ENCODE assay signal across 10 cellular contexts in genomic region chr11:63868399-63869064, GRCh38. TPM values are rescaled to one million over a fixed set of nuclear protein-coding genes. Genes with fewer than 3 reads are reported as not detected.
DNase-seq lines count a peak whose midpoint lies in the region; ATAC-seq and TF ChIP-seq lines count a peak whose summit lies in the region.
"Had no signal": no experiment of that assay in that cellular context is flagged by ENCODE, and none has a peak within 500 bp of the region (broad histone marks: within the 10 kb centered on the region; RNA-seq: fewer than 3 reads in every experiment).

No MANE protein-coding gene starts in this region.

- H3K27me3 ChIP-seq in GM23248 (replicated peaks; ENCODE audit: insufficient read depth) (no peaks in the 10 kb centered on the region), BE2C (no peaks in the 10 kb centered on the region)

- peaks cover 6% of the 10 kb centered on the region; the same call in 1 of the 2 replicates for H4K20me1 ChIP-seq in GM23248 (ENCODE audit: insufficient read depth)

- no peak for TF ChIP-seq CTCF in AG10803 (conservative IDR thresholded peaks at IDR 0.05; ENCODE audit: low read length)
- TF ChIP-seq CTCF in mucosa of descending colon (IDR thresholded peaks at IDR 0.05): no peak
- no peak for TF ChIP-seq CTCF in BE2C (IDR thresholded peaks at IDR 0.05; ENCODE audit: low read depth, low read length)

- H3K4me3 ChIP-seq in AG10803 (ENCODE audit: low read length) (no peak overlapping the region), GM23248 (no peak overlapping the region), mucosa of descending colon (no peak overlapping the region), BE2C (ENCODE audit: low read depth, low read length) (no peak overlapping the region)

- peaks cover 5% of the 10 kb centered on the region for H3K36me3 Mint-ChIP-seq in activated naive CD8-positive, alpha-beta T cell treated with anti-CD3 and anti-CD28 coated beads, Interleukin-2, amount 50 U/mL, for 24 hours (ENCODE audit: low read depth)

- H3K4me1 Mint-ChIP-seq in activated naive CD8-positive, alpha-beta T cell treated with anti-CD3 and anti-CD28 coated beads, Interleukin-2, amount 50 U/mL, for 24 hours: peaks cover 84% of the 10 kb centered on the region

- H3F3A ChIP-seq in GM23248 (ENCODE audit: insufficient read depth): peaks cover 24% of the 10 kb centered on the region

- peak; percentile 29 for DNase-seq in AG10803 (ENCODE audit: low read depth)
- DNase-seq in GM23248: peak; percentile 25
- no peak for DNase-seq in activated naive CD8-positive, alpha-beta T cell treated with anti-CD3 and anti-CD28 coated beads, Interleukin-2, amount 50 U/mL, for 24 hours
- peak in 2 of 3 donors; percentile 18 to 33 for DNase-seq in mucosa of descending colon
- no peak for DNase-seq in ecto neural progenitor cell (ENCODE audit: low spot score)
- no peak for DNase-seq in BE2C
- DNase-seq: anterior cingulate cortex, NCI-H187 had no signal

- 37 to 39% methylated on average over 9 of the region's 9 CpGs for WGBS in GM23248 (ENCODE audit: low coverage in 1 of 2, low lambda C conversion rate in 2 of 2, missing lambda C conversion rate in 2 of 2), 2 experiments

- ATAC-seq in activated naive CD8-positive, alpha-beta T cell treated with anti-CD3 and anti-CD28 coated beads, Interleukin-2, amount 50 U/mL, for 24 hours: no peak
- ATAC-seq in mucosa of descending colon (no peak), HG02610 (IDR thresholded peaks at IDR 0.05; ENCODE audit: unreplicated experiment) (no peak), HG03342 (IDR thresholded peaks at IDR 0.05; ENCODE audit: unreplicated experiment) (no peak)

- no peak overlapping the region for H3K4me3 Mint-ChIP-seq in activated naive CD8-positive, alpha-beta T cell treated with anti-CD3 and anti-CD28 coated beads, Interleukin-2, amount 50 U/mL, for 24 hours

- H3K27me3 Mint-ChIP-seq in activated naive CD8-positive, alpha-beta T cell treated with anti-CD3 and anti-CD28 coated beads, Interleukin-2, amount 50 U/mL, for 24 hours: no peaks in the 10 kb centered on the region

- in situ Hi-C loops in GM23248 (cut with MboI): no loop called here

- H2AFZ ChIP-seq in GM23248: no peak overlapping the region

- H3K9me3 Mint-ChIP-seq in activated naive CD8-positive, alpha-beta T cell treated with anti-CD3 and anti-CD28 coated beads, Interleukin-2, amount 50 U/mL, for 24 hours: no peaks in the 10 kb centered on the region

- H3K9ac ChIP-seq in GM23248: no peak overlapping the region

- H3K9me2 ChIP-seq in GM23248 (ENCODE audit: insufficient read depth): no peaks in the 10 kb centered on the region

- intact Hi-C loops in mucosa of descending colon (cut with DNase I, micrococcal nuclease): no loop called here

- H3K36me3 ChIP-seq in GM23248 (ENCODE audit: low read depth): no peaks in the 10 kb centered on the region
- H3K36me3 ChIP-seq in mucosa of descending colon (ENCODE audit: low read depth): no peaks in the 10 kb centered on the region
- no peaks in the 10 kb centered on the region for H3K36me3 ChIP-seq in BE2C

- H3K27ac Mint-ChIP-seq in activated naive CD8-positive, alpha-beta T cell treated with anti-CD3 and anti-CD28 coated beads, Interleukin-2, amount 50 U/mL, for 24 hours: peak overlapping the region; percentile 21

- H3K4me2 ChIP-seq in GM23248 (ENCODE audit: unreplicated experiment): no peak overlapping the region

- H3K9me3 ChIP-seq in GM23248 (ENCODE audit: low read depth) (no peaks in the 10 kb centered on the region), mucosa of descending colon (no peaks in the 10 kb centered on the region), BE2C (no peaks in the 10 kb centered on the region)

- no peak overlapping the region for H3K27ac ChIP-seq in GM23248

- peaks cover 34% of the 10 kb centered on the region for H3K4me1 ChIP-seq in GM23248 (ENCODE audit: insufficient read depth)
- peaks cover 82% of the 10 kb centered on the region for H3K4me1 ChIP-seq in mucosa of descending colon (ENCODE audit: low read depth)
- no peaks in the 10 kb centered on the region for H3K4me1 ChIP-seq in BE2C

- H3K79me2 ChIP-seq in GM23248 (ENCODE audit: insufficient read depth): peaks cover 84% of the 10 kb centered on the region

RNA-seq across cellular contexts. Expression of gene MARK2, which starts 29.6 kb away (rescaled TPM):
- total RNA-seq in GM23248 (2014; rRNA removed; shearing (Covaris generic)): 14.8 and 15.8 TPM in 2 replicates
- polyA plus RNA-seq in GM23248 (2016; fragmentation: Nextera tagmentation; extraction: Ambion mirVana): 8.6 and 8.9 TPM in 2 replicates
- 100 to 1,000 TPM in 1 of 3 donors, 10 to 100 TPM in 2; 71.9 to 111 (median 94.5) TPM for total RNA-seq in mucosa of descending colon
- polyA plus RNA-seq in BE2C (2012; ENCODE audit: insufficient read depth, insufficient read length, low read depth): 25.2 TPM

RNA-seq across cellular contexts. Expression of gene RCOR2, which starts 48.4 kb away (rescaled TPM):
- 0.89 and 1.8 TPM in 2 replicates for total RNA-seq in GM23248 (2014; rRNA removed; shearing (Covaris generic))
- polyA plus RNA-seq in GM23248 (2016; fragmentation: Nextera tagmentation; extraction: Ambion mirVana): 0.24 TPM in 1 of 2 replicates, not detected in the other
- 1 to 10 TPM; 1.2 to 3.7 (median 1.6) TPM for total RNA-seq in mucosa of descending colon
- 50.2 TPM for polyA plus RNA-seq in BE2C (2012; ENCODE audit: insufficient read depth, insufficient read length, low read depth)

RNA-seq across cellular contexts. Expression of gene SPINDOC, which starts 55.3 kb away (rescaled TPM):
- 10.6 and 15.3 TPM in 2 replicates for total RNA-seq in GM23248 (2014; rRNA removed; shearing (Covaris generic))
- 0.30 and 0.86 TPM in 2 replicates for polyA plus RNA-seq in GM23248 (2016; fragmentation: Nextera tagmentation; extraction: Ambion mirVana)
- total RNA-seq in mucosa of descending colon: 10 to 100 TPM in 1 of 3 donors, 1 to 10 TPM in 2; 5.8 to 22.3 (median 7.0) TPM
- polyA plus RNA-seq in BE2C (2012; ENCODE audit: insufficient read depth, insufficient read length, low read depth): 53.6 TPM

Comparison
In these comparisons a context has a peak if more than half of its experiments do, and no peak if none do; other contexts are left out.
1. DNase-seq: peak in AG10803 (single experiment), GM23248 (single experiment) and mucosa of descending colon (2 of 3); none in activated naive CD8-positive, alpha-beta T cell treated with anti-CD3 and anti-CD28 coated beads, Interleukin-2, amount 50 U/mL, for 24 hours (single experiment), ecto neural progenitor cell (single experiment) and BE2C (single experiment).